In the genomic region with DNA sequence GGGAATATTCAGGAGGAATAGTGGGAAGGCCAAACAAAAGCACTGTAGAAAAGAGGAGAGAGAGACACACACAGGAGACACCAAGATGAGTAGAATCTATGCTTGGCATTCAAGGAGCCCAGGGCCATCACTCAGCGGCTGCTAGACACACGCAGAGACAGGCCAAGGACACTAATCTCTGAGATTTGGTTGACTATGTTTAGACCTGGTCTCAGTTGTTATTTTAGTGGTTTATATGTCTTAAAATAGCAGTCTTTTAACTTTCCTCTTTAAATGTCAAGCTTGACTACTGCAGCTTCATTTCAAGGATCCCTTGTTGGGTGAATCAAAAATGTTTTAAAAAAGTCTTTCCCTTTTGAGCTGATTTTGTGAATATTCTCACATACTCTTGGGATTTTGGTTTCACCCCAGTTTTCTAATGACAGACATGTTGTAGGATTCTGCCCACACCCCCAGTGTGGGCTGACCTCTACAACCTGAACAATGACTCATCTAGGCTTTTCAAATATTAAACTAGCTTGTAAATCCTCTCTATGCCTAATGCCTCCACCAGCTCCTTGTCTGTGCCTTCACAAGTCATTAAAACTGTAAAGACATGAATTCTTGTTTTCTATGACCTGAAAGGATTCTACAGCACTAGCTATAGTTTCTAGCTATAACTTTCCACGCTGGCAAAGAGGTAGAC, we compare ENCODE assay signal across 16 cellular contexts.
DNase-seq lines count a peak whose midpoint lies in the region; ATAC-seq and TF ChIP-seq lines count a peak whose summit lies in the region.
"Had no signal": no experiment of that assay in that cellular context is flagged by ENCODE, and none has a peak within 500 bp of the region (broad histone marks: within the 10 kb centered on the region; RNA-seq: fewer than 3 reads in every experiment).

No MANE protein-coding gene starts in this region.

- H3K9me3 ChIP-seq in esophagus (ENCODE audit: control insufficient read depth in 2 of 2, insufficient read depth in 1 of 2, low read depth in 1 of 2, low read length in 1 of 2): peaks cover 0 to 2% of the 10 kb centered on the region in 2 donors
- no peaks in the 10 kb centered on the region for H3K9me3 ChIP-seq in sigmoid colon

- H3K9me3 Mint-ChIP-seq in nephron: peaks cover 25% of the 10 kb centered on the region

- H3K4me1 Mint-ChIP-seq in nephron: peaks cover 30% of the 10 kb centered on the region
- H3K4me1 Mint-ChIP-seq: T-cell had no signal

- no peak for TF ChIP-seq CTCF in nephron (IDR thresholded peaks at IDR 0.05; ENCODE audit: unreplicated experiment in 3 of 3)
- no peak for TF ChIP-seq CTCF in sigmoid colon (IDR thresholded peaks at IDR 0.05)

- H3K36me3 ChIP-seq in esophagus (ENCODE audit: control insufficient read depth in 2 of 2, insufficient read depth in 2 of 2, low read length in 1 of 2) (no peaks in the 10 kb centered on the region), sigmoid colon (no peaks in the 10 kb centered on the region)

- H3K27ac Mint-ChIP-seq in nephron: peak overlapping the region; percentile 62 to 89 (median 84)
- H3K27ac Mint-ChIP-seq: T-cell had no signal

- H3K27ac ChIP-seq in esophagus (ENCODE audit: low read depth in 2 of 2, low read length in 1 of 2): peak overlapping the region; percentile 36 to 47
- H3K27ac ChIP-seq in sigmoid colon: no peak overlapping the region

- peak overlapping the region in 1 of 3 experiments; percentile 13 for H3K4me3 Mint-ChIP-seq in nephron
- H3K4me3 Mint-ChIP-seq: T-cell had no signal

- H3K4me3 ChIP-seq in esophagus (ENCODE audit: low read depth in 1 of 2, low read length in 2 of 2) (no peak overlapping the region), sigmoid colon (no peak overlapping the region)

- peaks cover 7% of the 10 kb centered on the region for H3K27me3 Mint-ChIP-seq in nephron (ENCODE audit: low read depth)

- ATAC-seq in GM18861 (IDR thresholded peaks at IDR 0.05; ENCODE audit: unreplicated experiment) (peak; percentile 78), HG02981 (IDR thresholded peaks at IDR 0.05; ENCODE audit: unreplicated experiment) (no peak), GM21723 (IDR thresholded peaks at IDR 0.05; ENCODE audit: unreplicated experiment) (no peak)
- ATAC-seq: sciatic nerve, T-cell had no signal

- H3K27me3 ChIP-seq in esophagus (ENCODE audit: control insufficient read depth in 1 of 2, insufficient read depth in 2 of 2, low read length in 2 of 2): no peaks in the 10 kb centered on the region
- H3K27me3 ChIP-seq in sigmoid colon: no peaks in the 10 kb centered on the region

- WGBS in esophagus, 2 donors: 61 to 65% methylated on average over 3 of the region's 3 CpGs
- 80 to 88% methylated on average over 3 of the region's 3 CpGs for WGBS in sigmoid colon, 2 donors

- peaks cover 4% of the 10 kb centered on the region for H3K36me3 Mint-ChIP-seq in nephron (ENCODE audit: low read depth)
- H3K36me3 Mint-ChIP-seq: T-cell had no signal

- peak; percentile 65 for DNase-seq in M059J (ENCODE audit: low read depth)
- no peak for DNase-seq in NOMO-1 (lab: John Stamatoyannopoulos, UW; ENCODE audit: unreplicated experiment in 2 of 2)
- DNase-seq in sigmoid colon: no peak
- DNase-seq: activated CD4-positive, alpha-beta T cell treated with anti-CD3 and anti-CD28 coated beads for 1 hour; amniotic stem cell; C1 segment of cervical spinal cord; EL; naive B cell; NCI-H1092 treated with DMSO at 0.1 percent for 48 hours; T-cell had no signal

- TF ChIP-seq EP300 in sigmoid colon (IDR thresholded peaks at IDR 0.05): no peak

- intact Hi-C loops in sigmoid colon (cut with DNase I): no loop called here

- H3K4me1 ChIP-seq in esophagus (ENCODE audit: control insufficient read depth in 2 of 2, insufficient read depth in 2 of 2, low read length in 1 of 2): peaks cover 0 to 3% of the 10 kb centered on the region in 2 donors
- peaks cover 0 to 7% (median 3%) of the 10 kb centered on the region in 4 donors for H3K4me1 ChIP-seq in sigmoid colon

- no peak for TF ChIP-seq POLR2A in sigmoid colon (IDR thresholded peaks at IDR 0.05)

Comparison
In these comparisons a context has a peak if more than half of its experiments do, and no peak if none do; other contexts are left out.
1. H3K27ac ChIP-seq: peak in esophagus (2 of 2); none in sigmoid colon (0 of 4).